Comparison of ENCODE assay signal across 26 cellular contexts in the genomic region with DNA sequence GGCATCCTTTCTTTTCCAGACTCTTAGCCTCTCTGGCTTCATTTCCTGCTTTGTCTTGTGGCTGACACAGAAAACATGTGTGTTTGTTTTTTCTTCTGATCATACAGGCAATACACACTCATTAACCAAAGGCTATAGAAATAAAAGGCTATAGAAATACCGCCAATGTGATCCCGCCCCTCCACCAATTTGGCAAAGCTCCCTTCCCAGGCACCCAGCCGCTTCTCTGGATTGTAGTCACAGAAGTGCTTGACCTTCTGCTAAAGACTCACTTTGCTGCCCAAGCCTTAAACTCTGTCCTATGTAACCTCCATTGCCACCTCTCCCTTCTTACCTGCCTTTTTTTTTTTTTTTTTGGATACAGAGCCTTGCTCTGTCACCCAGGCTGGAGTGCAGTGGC. TPM values are rescaled to one million over a fixed set of nuclear protein-coding genes. Genes with fewer than 3 reads are reported as not detected.
DNase-seq lines count a peak whose midpoint lies in the region; ATAC-seq lines count a peak whose summit lies in the region.
"Had no signal": no experiment of that assay in that cellular context is flagged by ENCODE, and none has a peak within 500 bp of the region (broad histone marks: within the 10 kb centered on the region; RNA-seq: fewer than 3 reads in every experiment).

No MANE protein-coding gene starts in this region.

- no peaks in the 10 kb centered on the region for H3K27me3 Mint-ChIP-seq in CD4-positive, alpha-beta memory T cell
- no peaks in the 10 kb centered on the region for H3K27me3 Mint-ChIP-seq in naive thymus-derived CD8-positive, alpha-beta T cell
- H3K27me3 Mint-ChIP-seq: activated CD4-positive, alpha-beta T cell treated with anti-CD3 and anti-CD28 coated beads, Interleukin-2, amount 10 ng/mL, durations not matched to agents 24 days and 14 days; naive B cell; type B pancreatic cell had no signal

- no peak overlapping the region for H3K27ac ChIP-seq in CD4-positive, alpha-beta memory T cell (ENCODE audit: low read depth, low read length)
- H3K27ac ChIP-seq: adrenal gland, esophagus muscularis mucosa, RWPE1 had no signal

- peak overlapping the region in 2 of 8 donors; percentile 16 to 50 for H3K4me3 Mint-ChIP-seq in CD4-positive, alpha-beta memory T cell
- peak overlapping the region in 2 of 10 donors; percentile 9 to 15 for H3K4me3 Mint-ChIP-seq in naive thymus-derived CD8-positive, alpha-beta T cell
- H3K4me3 Mint-ChIP-seq: activated CD4-positive, alpha-beta T cell treated with anti-CD3 and anti-CD28 coated beads, Interleukin-2, amount 10 ng/mL, durations not matched to agents 24 days and 14 days; HFFc6; mesothelial cell of epicardium; type B pancreatic cell had no signal

- no peaks in the 10 kb centered on the region for H3K9me3 Mint-ChIP-seq in CD4-positive, alpha-beta memory T cell
- H3K9me3 Mint-ChIP-seq in naive thymus-derived CD8-positive, alpha-beta T cell: no peaks in the 10 kb centered on the region
- H3K9me3 Mint-ChIP-seq: activated CD4-positive, alpha-beta T cell treated with anti-CD3 and anti-CD28 coated beads, Interleukin-2, amount 10 ng/mL, durations not matched to agents 24 days and 14 days; HFFc6; mesothelial cell of epicardium; naive B cell; type B pancreatic cell had no signal

- POLR2A ChIA-PET in CD4-positive, alpha-beta memory T cell (lab: Charles Lee; ENCODE audit: partially characterized antibody): interaction anchor here (1.6 kb wide), 1 partner anchor 25 kb away, joined by 5 read pairs; the partner anchor contains the start of gene PCBD2
- POLR2A ChIA-PET in naive thymus-derived CD8-positive, alpha-beta T cell (lab: Charles Lee): interaction anchor here (0.6 kb wide), 2 partner anchors 18 to 238 kb away, joined by 3 read pairs; no protein-coding TSS in a partner anchor

- H3K9me3 ChIP-seq in CD4-positive, alpha-beta memory T cell (ENCODE audit: control insufficient read depth in 1 of 2, low read length in 2 of 2): no peaks in the 10 kb centered on the region
- H3K9me3 ChIP-seq: adrenal gland, esophagus muscularis mucosa had no signal

- peaks cover 3 to 16% of the 10 kb centered on the region in 2 donors for H3K36me3 Mint-ChIP-seq in CD4-positive, alpha-beta memory T cell
- peaks cover 0 to 18% (median 2%) of the 10 kb centered on the region in 3 donors for H3K36me3 Mint-ChIP-seq in naive thymus-derived CD8-positive, alpha-beta T cell
- H3K36me3 Mint-ChIP-seq: naive B cell had no signal

- no peak for ATAC-seq in naive thymus-derived CD8-positive, alpha-beta T cell
- ATAC-seq in HG03457 (IDR thresholded peaks at IDR 0.05; ENCODE audit: unreplicated experiment) (no peak), HG03565 (IDR thresholded peaks at IDR 0.05; ENCODE audit: unreplicated experiment) (no peak)

- H3K27ac Mint-ChIP-seq in CD4-positive, alpha-beta memory T cell: peak overlapping the region in 5 of 7 donors; percentile 19 to 53 (median 51)
- peak overlapping the region in 6 of 10 donors; percentile 2 to 83 (median 48) for H3K27ac Mint-ChIP-seq in naive thymus-derived CD8-positive, alpha-beta T cell
- H3K27ac Mint-ChIP-seq: activated CD4-positive, alpha-beta T cell treated with anti-CD3 and anti-CD28 coated beads, Interleukin-2, amount 10 ng/mL, durations not matched to agents 24 days and 14 days; HFFc6; mesothelial cell of epicardium; type B pancreatic cell had no signal

- intact Hi-C loops in CD4-positive, alpha-beta memory T cell (cut with micrococcal nuclease): no loop called here

- H3K4me1 Mint-ChIP-seq in CD4-positive, alpha-beta memory T cell: peaks cover 33 to 59% (median 46%) of the 10 kb centered on the region in 4 donors
- H3K4me1 Mint-ChIP-seq in naive thymus-derived CD8-positive, alpha-beta T cell: peaks cover 28 to 59% (median 50%) of the 10 kb centered on the region in 4 donors

- no peaks in the 10 kb centered on the region for H3K36me3 ChIP-seq in CD4-positive, alpha-beta memory T cell (ENCODE audit: insufficient read depth, low read length)
- H3K36me3 ChIP-seq: adrenal gland had no signal

- no peaks in the 10 kb centered on the region for H3K27me3 ChIP-seq in CD4-positive, alpha-beta memory T cell (ENCODE audit: insufficient read depth, low read length)
- H3K27me3 ChIP-seq: adrenal gland, dorsolateral prefrontal cortex, esophagus muscularis mucosa had no signal

- H3K4me3 ChIP-seq in CD4-positive, alpha-beta memory T cell (ENCODE audit: low read length in 2 of 2): no peak overlapping the region
- H3K4me3 ChIP-seq: adrenal gland, dorsolateral prefrontal cortex, esophagus muscularis mucosa had no signal

- peak; percentile 20 for DNase-seq in NCI-H748 (lab: John Stamatoyannopoulos, UW; ENCODE audit: unreplicated experiment)
- no peak for DNase-seq in NCI-H748 treated with DMSO at 0.1 percent for 48 hours (lab: John Stamatoyannopoulos, UW)
- no peak for DNase-seq in CD4-positive, alpha-beta memory T cell
- DNase-seq in NCI-H69 (lab: John Stamatoyannopoulos, UW): peak; percentile 80
- DNase-seq in naive thymus-derived CD8-positive, alpha-beta T cell: no peak
- no peak for DNase-seq in NCI-H187 treated with DMSO at 0.1 percent for 48 hours (lab: John Stamatoyannopoulos, UW)
- DNase-seq: activated CD4-positive, alpha-beta T cell treated with anti-CD3 and anti-CD28 coated beads, Interleukin-2, amount 10 ng/mL, durations not matched to agents 24 days and 14 days; activated T-cell treated with anti-CD3 and anti-CD28 coated beads, Interleukin-2, amount 50 U/mL, for 1 hour; adrenal gland; dorsolateral prefrontal cortex; EL; foreskin fibroblast; GOT3; head of caudate nucleus; HFFc6; naive B cell; NCI-H1105 treated with DMSO at 0.1 percent for 48 hours; OCI-M1; stimulated activated CD4-positive, alpha-beta T cell treated with anti-CD3 and anti-CD28 coated beads, Interleukin-15, amount 100 ng/mL, for 24 hours; stimulated activated CD4-positive, alpha-beta T cell treated with anti-CD3 and anti-CD28 coated beads, Interleukin-4, amount 100 ng/mL, for 4 hours had no signal

- H3K4me1 ChIP-seq in CD4-positive, alpha-beta memory T cell (ENCODE audit: insufficient read depth, low read length): peaks cover 26% of the 10 kb centered on the region

- CTCF ChIA-PET in CD4-positive, alpha-beta memory T cell (lab: Charles Lee; ENCODE audit: partially characterized antibody): interaction anchor here (1.1 to 2.2 kb wide), 2 partner anchors 25 to 33 kb away, joined by 3 to 7 read pairs; partner anchors contain the start of gene PCBD2

RNA-seq across cellular contexts. Expression of gene TXNDC15, which starts 5.3 kb away (rescaled TPM):
- total RNA-seq in CD4-positive, alpha-beta memory T cell: 10 to 100 TPM; 42.8 to 52.0 TPM
- 10 to 100 TPM; 14.4 to 23.0 TPM for polyA plus RNA-seq in CD4-positive, alpha-beta memory T cell
- 10 to 100 TPM; 34.4 to 37.8 TPM for total RNA-seq in naive thymus-derived CD8-positive, alpha-beta T cell
- polyA plus RNA-seq in naive thymus-derived CD8-positive, alpha-beta T cell: 10 to 100 TPM in 1 of 3 donors, 1 to 10 TPM in 2; 8.7 to 12.2 (median 9.1) TPM

RNA-seq across cellular contexts. Expression of gene PCBD2, which starts 25.5 kb away (rescaled TPM):
- 10 to 100 TPM; 13.1 to 15.6 TPM for total RNA-seq in CD4-positive, alpha-beta memory T cell
- polyA plus RNA-seq in CD4-positive, alpha-beta memory T cell: 10 to 100 TPM; 11.5 to 11.6 TPM
- 10 to 100 TPM; 15.1 to 15.2 TPM for total RNA-seq in naive thymus-derived CD8-positive, alpha-beta T cell
- polyA plus RNA-seq in naive thymus-derived CD8-positive, alpha-beta T cell: 10 to 100 TPM; 10.6 to 12.4 (median 12.3) TPM

RNA-seq across cellular contexts. Expression of gene C5orf24, which starts 33.7 kb away (rescaled TPM):
- total RNA-seq in CD4-positive, alpha-beta memory T cell: 10 to 100 TPM; 33.4 to 33.9 TPM
- 1 to 10 TPM; 9.2 TPM for polyA plus RNA-seq in CD4-positive, alpha-beta memory T cell
- total RNA-seq in naive thymus-derived CD8-positive, alpha-beta T cell: 10 to 100 TPM; 39.8 to 41.7 TPM
- polyA plus RNA-seq in naive thymus-derived CD8-positive, alpha-beta T cell: 1 to 10 TPM; 6.6 to 9.4 (median 9.2) TPM

Comparison
In these comparisons a context has a peak if more than half of its experiments do, and no peak if none do; other contexts are left out.
1. DNase-seq: peak in NCI-H748 (single experiment) and NCI-H69 (single experiment); none in NCI-H748 treated with DMSO at 0.1 percent for 48 hours (single experiment), CD4-positive, alpha-beta memory T cell (0 of 5), naive thymus-derived CD8-positive, alpha-beta T cell (0 of 10) and NCI-H187 treated with DMSO at 0.1 percent for 48 hours (single experiment).